Comparison of ENCODE assay signal across 11 cellular contexts in genomic region chr21:44958471-44959191, GRCh38. TPM values are rescaled to one million over a fixed set of nuclear protein-coding genes. Genes with fewer than 3 reads are reported as not detected.
DNase-seq lines count a peak whose midpoint lies in the region; ATAC-seq and TF ChIP-seq lines count a peak whose summit lies in the region.
"Had no signal": no experiment of that assay in that cellular context is flagged by ENCODE, and none has a peak within 500 bp of the region (broad histone marks: within the 10 kb centered on the region; RNA-seq: fewer than 3 reads in every experiment).

No MANE protein-coding gene starts in this region.

- no peak overlapping the region for H3K18ac ChIP-seq in H9 (ENCODE audit: insufficient read length, low read depth, low read length)

- no peaks in the 10 kb centered on the region for H3K9me3 Mint-ChIP-seq in H9
- H3K9me3 Mint-ChIP-seq: activated B cell treated with CpG ODN at 0.5 μM for 24 hours, HFFc6 had no signal

- H3K4me2 ChIP-seq in H9 (ENCODE audit: insufficient read depth, insufficient read length, low read length) (no peak overlapping the region), smooth muscle cell (peak overlapping the region; percentile 48)

- no peaks in the 10 kb centered on the region for H3K36me3 ChIP-seq in smooth muscle cell (ENCODE audit: low read depth)

- no peak overlapping the region for H3K4me3 ChIP-seq in smooth muscle cell

- H2AK5ac ChIP-seq in H9 (ENCODE audit: insufficient read length, low read length) = no peak overlapping the region

- WGBS in H9 (ENCODE audit: extremely low coverage, insufficient read length, low lambda C conversion rate) = no CpG with 5 or more reads among the region's 28 CpGs
- 65% methylated on average over 28 of the region's 28 CpGs for WGBS in smooth muscle cell (ENCODE audit: low lambda C conversion rate)

- H4K8ac ChIP-seq in H9 (replicated peaks; ENCODE audit: insufficient read length, low read depth, low read length) = no peak overlapping the region

- no peak overlapping the region for H2BK120ac ChIP-seq in H9 (ENCODE audit: low read depth, low read length, poor library complexity, severe bottlenecking)

- H2BK15ac ChIP-seq in H9 (ENCODE audit: low read depth, low read length) = no peak overlapping the region

- no peak overlapping the region for H3K4ac ChIP-seq in H9 (ENCODE audit: low read depth, low read length)

- DNase-seq in H9 (no peak), dedifferentiated amniotic fluid mesenchymal stem cell (ENCODE audit: extremely low spot score) (peak; percentile 18), left lobe of liver (ENCODE audit: low spot score) (peak; percentile 80), smooth muscle cell (lab: John Stamatoyannopoulos, UW; ENCODE audit: unreplicated experiment) (no peak), NCI-H510A (lab: John Stamatoyannopoulos, UW) (no peak), erythroblast (lab: John Stamatoyannopoulos, UW) (no peak), 8988T (no peak), occipital lobe (lab: John Stamatoyannopoulos, UW) (no peak)
- DNase-seq: activated B cell treated with CpG ODN at 0.5 μM for 24 hours, HFFc6, NCI-H1048 had no signal

- no peak overlapping the region for H3K9ac ChIP-seq in H9 (ENCODE audit: extremely low read depth, insufficient read length, low read length)
- H3K9ac ChIP-seq in smooth muscle cell (ENCODE audit: low read depth) = peak overlapping the region; percentile 85

- H3K79me2 ChIP-seq in H9 (ENCODE audit: insufficient read depth, low read length) (peaks cover 16% of the 10 kb centered on the region; the same call in 1 of the 2 replicates), smooth muscle cell (ENCODE audit: low read depth) (peaks cover 26% of the 10 kb centered on the region)

- no peak for TF ChIP-seq POLR2A in erythroblast (IDR thresholded peaks at IDR 0.05; ENCODE audit: low read length)

- H2BK5ac ChIP-seq in H9 (ENCODE audit: insufficient read length, low read length) = no peak overlapping the region

- H3K79me1 ChIP-seq in H9 (ENCODE audit: insufficient read depth, low read depth, low read length, poor library complexity, severe bottlenecking) = peaks cover 8% of the 10 kb centered on the region

- no peak overlapping the region for H3T11ph ChIP-seq in H9 (ENCODE audit: low read length)

- H3K4me1 Mint-ChIP-seq in H9 = peaks cover 5 to 6% of the 10 kb centered on the region in 2 experiments

- no peak overlapping the region for H2BK20ac ChIP-seq in H9 (ENCODE audit: low read depth, low read length, poor library complexity, severe bottlenecking)

- H3K27ac Mint-ChIP-seq in H9 = peak overlapping the region; percentile 51 to 95 (median 89); a peak in 5 of 7 replicates
- H3K27ac Mint-ChIP-seq: activated B cell treated with CpG ODN at 0.5 μM for 24 hours, HFFc6 had no signal

- H3K27me3 ChIP-seq in H9 (ENCODE audit: insufficient read depth, low read length) = no peaks in the 10 kb centered on the region
- H3K27me3 ChIP-seq in smooth muscle cell (ENCODE audit: low read depth) = no peaks in the 10 kb centered on the region

- peaks cover 26 to 72% (median 65%) of the 10 kb centered on the region in 3 experiments; a peak in 6 of 7 replicates for H3K36me3 Mint-ChIP-seq in H9 (ENCODE audit: insufficient read depth in 1 of 3, low read depth in 3 of 3)

- no peaks in the 10 kb centered on the region for H4K20me1 ChIP-seq in H9 (ENCODE audit: control insufficient read depth, insufficient read depth, insufficient read length)
- peaks cover 48% of the 10 kb centered on the region for H4K20me1 ChIP-seq in smooth muscle cell (ENCODE audit: low read depth)

- no peak overlapping the region for H4K5ac ChIP-seq in H9 (ENCODE audit: insufficient read length, low read depth, low read length)

- H3K9me3 ChIP-seq in H9 (ENCODE audit: control insufficient read depth, low read depth, low read length) = no peaks in the 10 kb centered on the region
- no peaks in the 10 kb centered on the region for H3K9me3 ChIP-seq in smooth muscle cell (replicated peaks; ENCODE audit: low read depth)

- H3K4me1 ChIP-seq in H9 (ENCODE audit: insufficient read depth, low read length) (no peaks in the 10 kb centered on the region), smooth muscle cell (ENCODE audit: low read depth) (peaks cover 28% of the 10 kb centered on the region)

- H2BK12ac ChIP-seq in H9 (ENCODE audit: insufficient read length, low read depth, low read length) = no peak overlapping the region

- no peak overlapping the region for H3K56ac ChIP-seq in H9 (ENCODE audit: insufficient read length, low read depth, low read length)

- no peaks in the 10 kb centered on the region for H3K27me3 Mint-ChIP-seq in H9 (ENCODE audit: low read depth)
- H3K27me3 Mint-ChIP-seq: activated B cell treated with CpG ODN at 0.5 μM for 24 hours had no signal

- no peak overlapping the region for H3K14ac ChIP-seq in H9 (ENCODE audit: insufficient read depth, low read length)

- ATAC-seq in left lobe of liver = peak; percentile 82

- TF ChIP-seq CTCF in H9 (conservative IDR thresholded peaks at IDR 0.05) = no peak
- no peak for TF ChIP-seq CTCF in smooth muscle cell (IDR thresholded peaks at IDR 0.05; ENCODE audit: borderline replicate concordance, insufficient read depth, poor library complexity, severe bottlenecking)

- no peak overlapping the region for H3K23ac ChIP-seq in H9 (ENCODE audit: insufficient read length, low read depth, low read length)

- no peak overlapping the region for H2AFZ ChIP-seq in H9 (ENCODE audit: low read length)
- no peak overlapping the region for H2AFZ ChIP-seq in smooth muscle cell (ENCODE audit: low read depth)

- H3K23me2 ChIP-seq in H9 (ENCODE audit: insufficient read length, low read depth, low read length, poor library complexity, severe bottlenecking) = no peaks in the 10 kb centered on the region

- H3F3A ChIP-seq in smooth muscle cell (ENCODE audit: low read depth) = peaks cover 14% of the 10 kb centered on the region

- H4K91ac ChIP-seq in H9 (ENCODE audit: insufficient read length, low read depth, low read length) = no peak overlapping the region

- H3K27ac ChIP-seq in H9 (ENCODE audit: insufficient read length, low read depth, low read length) (no peak overlapping the region), smooth muscle cell (ENCODE audit: low read depth) (peak overlapping the region; percentile 92)

- H3K4me3 Mint-ChIP-seq in H9 = no peak overlapping the region
- H3K4me3 Mint-ChIP-seq: activated B cell treated with CpG ODN at 0.5 μM for 24 hours, HFFc6 had no signal

RNA-seq across cellular contexts. Expression of gene SLX9, which starts 18.8 kb away (rescaled TPM):
- total RNA-seq in H9 (2021) = 74.3 and 76.4 TPM in 2 replicates
- total RNA-seq in left lobe of liver = 19.1 TPM
- total RNA-seq in smooth muscle cell = 13.9 and 15.9 TPM in 2 replicates
- 26.6 and 32.7 TPM in 2 replicates for polyA plus RNA-seq in smooth muscle cell
- total RNA-seq in occipital lobe = 6.1 TPM

RNA-seq across cellular contexts. Expression of gene ITGB2, which starts 37.9 kb away (rescaled TPM):
- 0.61 and 1.1 TPM in 2 replicates for total RNA-seq in H9 (2021)
- 13.6 TPM for total RNA-seq in left lobe of liver
- 0.18 TPM in 1 of 2 replicates, not detected in the other for total RNA-seq in smooth muscle cell
- polyA plus RNA-seq in smooth muscle cell = 0.86 and 1.0 TPM in 2 replicates
- total RNA-seq in occipital lobe = 9.2 TPM

Comparison
In these comparisons a context has a peak if more than half of its experiments do, and no peak if none do; other contexts are left out.
1. DNase-seq: peak in dedifferentiated amniotic fluid mesenchymal stem cell (single experiment) and left lobe of liver (single experiment); none in H9 (single experiment), smooth muscle cell (single experiment), NCI-H510A (single experiment), erythroblast (0 of 2), 8988T (single experiment) and occipital lobe (single experiment).